In the genomic region with DNA sequence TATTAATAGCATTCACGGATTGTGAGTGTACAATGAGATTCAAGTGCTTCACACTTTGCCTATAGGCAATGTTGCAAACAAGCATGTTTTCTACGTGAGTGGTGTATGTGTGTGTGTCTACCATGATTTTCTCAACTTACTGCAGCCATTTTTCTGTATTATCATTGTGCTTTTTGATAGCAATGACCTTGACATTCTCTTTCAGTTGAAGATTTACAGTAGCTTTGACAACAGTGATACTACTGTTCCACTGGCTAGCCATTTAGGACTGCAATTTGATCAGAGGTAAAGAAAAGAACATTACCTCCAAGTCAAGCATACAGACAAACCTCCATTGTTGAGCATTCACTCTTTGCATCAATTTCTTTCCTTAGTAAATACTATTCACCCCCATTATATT, we compare ENCODE assay signal across 24 cellular contexts.
A peak's percentile ranks its signal among the peaks of the same experiment; 100 is the strongest.
DNase-seq lines count a peak whose midpoint lies in the region; ATAC-seq and TF ChIP-seq lines count a peak whose summit lies in the region.
"Had no signal": no experiment of that assay in that cellular context is flagged by ENCODE, and none has a peak within 500 bp of the region (broad histone marks: within the 10 kb centered on the region; RNA-seq: fewer than 3 reads in every experiment).

No MANE protein-coding gene starts in this region.

- no peak overlapping the region for H2BK120ac ChIP-seq in mesenchymal stem cell (ENCODE audit: low read depth, low read length)

- DNase-seq in activated CD4-positive, alpha-beta T cell treated with anti-CD3 and anti-CD28 coated beads, Interleukin-2, amount 10 ng/mL, durations not matched to agents 24 days and 14 days: peak; percentile 4
- no peak for DNase-seq in activated CD4-positive, alpha-beta T cell treated with anti-CD3 and anti-CD28 coated beads for 36 hours
- DNase-seq in chondrocyte (ENCODE audit: low spot score): no peak
- DNase-seq in osteocyte (ENCODE audit: extremely low spot score, unreplicated experiment): no peak
- DNase-seq in aorta: no peak
- no peak for DNase-seq in activated naive CD8-positive, alpha-beta T cell treated with anti-CD3 and anti-CD28 coated beads for 36 hours
- no peak for DNase-seq in mesenchymal stem cell
- DNase-seq: 8988T; ACHN; AML-193; BE2C; CD4-positive, alpha-beta T cell; CD8-positive, alpha-beta memory T cell; DMS 273 treated with DMSO at 0.1 percent for 48 hours; DMS79; GDM1; H9 had no signal

- no peak overlapping the region for H2BK5ac ChIP-seq in mesenchymal stem cell (ENCODE audit: low read depth, low read length, poor library complexity, severe bottlenecking)

- no peak overlapping the region for H4K8ac ChIP-seq in mesenchymal stem cell (ENCODE audit: low read length)

- no peaks in the 10 kb centered on the region for H3K79me1 ChIP-seq in mesenchymal stem cell (replicated peaks; ENCODE audit: low read length, poor library complexity, severe bottlenecking)

- H3K27ac ChIP-seq in aorta (ENCODE audit: low read depth in 1 of 2, low read length in 2 of 2) (peak overlapping the region; percentile 62 to 98), mesenchymal stem cell (ENCODE audit: low read length, poor library complexity, severe bottlenecking) (no peak overlapping the region)
- H3K27ac ChIP-seq: A549; BLaER1 treated with 17β-estradiol and CSF1 and Interleukin-3, amounts not matched to agents 10 nM and 100 nM had no signal

- H3K4me1 Mint-ChIP-seq in activated CD4-positive, alpha-beta T cell treated with anti-CD3 and anti-CD28 coated beads, Interleukin-2, amount 10 ng/mL, durations not matched to agents 24 days and 14 days: no peaks in the 10 kb centered on the region
- no peaks in the 10 kb centered on the region for H3K4me1 Mint-ChIP-seq in activated CD4-positive, alpha-beta T cell treated with anti-CD3 and anti-CD28 coated beads for 36 hours
- H3K4me1 Mint-ChIP-seq in chondrocyte (ENCODE audit: low read depth) (peaks cover 26% of the 10 kb centered on the region), osteocyte (ENCODE audit: unreplicated experiment) (peaks cover 33% of the 10 kb centered on the region)
- H3K4me1 Mint-ChIP-seq in activated naive CD8-positive, alpha-beta T cell treated with anti-CD3 and anti-CD28 coated beads for 36 hours: peaks cover 5% of the 10 kb centered on the region
- H3K4me1 Mint-ChIP-seq: CD14-positive monocyte; CD8-positive, alpha-beta memory T cell; GM23338; H9 had no signal

- no peaks in the 10 kb centered on the region for H3K36me3 Mint-ChIP-seq in activated CD4-positive, alpha-beta T cell treated with anti-CD3 and anti-CD28 coated beads, Interleukin-2, amount 10 ng/mL, durations not matched to agents 24 days and 14 days (ENCODE audit: low read depth)
- H3K36me3 Mint-ChIP-seq in activated CD4-positive, alpha-beta T cell treated with anti-CD3 and anti-CD28 coated beads for 36 hours (ENCODE audit: low read depth): no peaks in the 10 kb centered on the region
- no peaks in the 10 kb centered on the region for H3K36me3 Mint-ChIP-seq in chondrocyte (ENCODE audit: low read depth)
- H3K36me3 Mint-ChIP-seq in osteocyte (ENCODE audit: unreplicated experiment): no peaks in the 10 kb centered on the region
- no peaks in the 10 kb centered on the region for H3K36me3 Mint-ChIP-seq in activated naive CD8-positive, alpha-beta T cell treated with anti-CD3 and anti-CD28 coated beads for 36 hours
- H3K36me3 Mint-ChIP-seq: CD14-positive monocyte; CD8-positive, alpha-beta memory T cell had no signal

- H4K91ac ChIP-seq in mesenchymal stem cell (ENCODE audit: low read length): no peak overlapping the region

- TF ChIP-seq CTCF in chondrocyte (IDR thresholded peaks at IDR 0.05) (no peak), osteocyte (IDR thresholded peaks at IDR 0.05) (no peak)

- H3K4me1 ChIP-seq in aorta (ENCODE audit: control insufficient read depth in 1 of 2, insufficient read depth in 2 of 2, low read length in 2 of 2) (peaks cover 2 to 13% of the 10 kb centered on the region in 2 donors), mesenchymal stem cell (ENCODE audit: control insufficient read depth, insufficient read depth, low read depth, low read length) (no peaks in the 10 kb centered on the region)
- H3K4me1 ChIP-seq: A549, BE2C had no signal

- no peak overlapping the region for H2BK15ac ChIP-seq in mesenchymal stem cell (ENCODE audit: low read depth, poor library complexity, severe bottlenecking)

- no peak overlapping the region for H3K4me3 Mint-ChIP-seq in activated CD4-positive, alpha-beta T cell treated with anti-CD3 and anti-CD28 coated beads, Interleukin-2, amount 10 ng/mL, durations not matched to agents 24 days and 14 days
- no peak overlapping the region for H3K4me3 Mint-ChIP-seq in activated CD4-positive, alpha-beta T cell treated with anti-CD3 and anti-CD28 coated beads for 36 hours
- H3K4me3 Mint-ChIP-seq in chondrocyte (ENCODE audit: unreplicated experiment) (no peak overlapping the region), osteocyte (ENCODE audit: unreplicated experiment) (no peak overlapping the region)
- H3K4me3 Mint-ChIP-seq in activated naive CD8-positive, alpha-beta T cell treated with anti-CD3 and anti-CD28 coated beads for 36 hours: no peak overlapping the region
- H3K4me3 Mint-ChIP-seq: CD14-positive monocyte; CD4-positive, alpha-beta T cell; CD8-positive, alpha-beta memory T cell; GM23338; H9 had no signal

- no peak overlapping the region for H3K4me2 ChIP-seq in mesenchymal stem cell (ENCODE audit: low read length, poor library complexity, severe bottlenecking)
- H3K4me2 ChIP-seq: A549, GM23338 had no signal

- POLR2A ChIA-PET in activated CD4-positive, alpha-beta T cell treated with anti-CD3 and anti-CD28 coated beads for 36 hours (lab: Charles Lee): no interaction called here

- no peak overlapping the region for H3K23ac ChIP-seq in mesenchymal stem cell (ENCODE audit: low read length in 2 of 2)

- H2AK5ac ChIP-seq in mesenchymal stem cell (ENCODE audit: low read length, severe bottlenecking): no peak overlapping the region

- intact Hi-C loops in activated CD4-positive, alpha-beta T cell treated with anti-CD3 and anti-CD28 coated beads, Interleukin-2, amount 10 ng/mL, durations not matched to agents 24 days and 14 days (cut with micrococcal nuclease): no loop called here
- intact Hi-C loops in activated CD4-positive, alpha-beta T cell treated with anti-CD3 and anti-CD28 coated beads for 36 hours (cut with DNase I, micrococcal nuclease): no loop called here
- intact Hi-C loops in aorta (cut with DNase I): loop anchor here in 1 of 2 donors (5.0 to 10.0 kb wide), 2 partner anchors 101 to 282 kb away; no protein-coding TSS in a partner anchor

- H3K27me3 ChIP-seq in aorta (ENCODE audit: control insufficient read depth in 1 of 2, insufficient read depth in 2 of 2, low read length in 1 of 2): no peaks in the 10 kb centered on the region
- H3K27me3 ChIP-seq in mesenchymal stem cell (ENCODE audit: control insufficient read depth in 1 of 2, insufficient read depth in 1 of 2, low read length in 2 of 2): peaks cover 0 to 4% of the 10 kb centered on the region in 2 experiments
- H3K27me3 ChIP-seq: BE2C; BLaER1 treated with 17β-estradiol and CSF1 and Interleukin-3, amounts not matched to agents 10 nM and 100 nM had no signal

- H3K4ac ChIP-seq in mesenchymal stem cell (ENCODE audit: low read depth in 1 of 2, low read length in 2 of 2): no peak overlapping the region

- H3K36me3 ChIP-seq in aorta (ENCODE audit: control insufficient read depth in 1 of 2, insufficient read depth in 2 of 2, low read length in 1 of 2) (no peaks in the 10 kb centered on the region), mesenchymal stem cell (ENCODE audit: control insufficient read depth in 1 of 2, insufficient read depth in 2 of 2, low read depth in 1 of 2, low read length in 2 of 2) (no peaks in the 10 kb centered on the region)
- H3K36me3 ChIP-seq: BE2C; BLaER1 treated with 17β-estradiol and CSF1 and Interleukin-3, amounts not matched to agents 10 nM and 100 nM had no signal

- ATAC-seq in activated CD4-positive, alpha-beta T cell treated with anti-CD3 and anti-CD28 coated beads for 36 hours: no peak
- ATAC-seq in aorta (ENCODE audit: low FRiP score): no peak
- ATAC-seq in GM21528 (IDR thresholded peaks at IDR 0.05; ENCODE audit: low FRiP score, unreplicated experiment): no peak
- ATAC-seq: A549, GM12878, GM23338, HCT116 had no signal

- H3K4me3 ChIP-seq in aorta (ENCODE audit: low read length in 2 of 2) (no peak overlapping the region), mesenchymal stem cell (ENCODE audit: insufficient read depth in 1 of 2, low read depth in 1 of 2, low read length in 2 of 2) (no peak overlapping the region)
- H3K4me3 ChIP-seq: A549; BLaER1 treated with 17β-estradiol and CSF1 and Interleukin-3, amounts not matched to agents 10 nM and 100 nM; GM12878; GM23338 had no signal

- H3K9me3 ChIP-seq in aorta (ENCODE audit: control insufficient read depth, low read length): no peaks in the 10 kb centered on the region
- H3K9me3 ChIP-seq in mesenchymal stem cell (ENCODE audit: control insufficient read depth, low read length): no peaks in the 10 kb centered on the region
- H3K9me3 ChIP-seq: A549, BE2C had no signal

- H3K9ac ChIP-seq in mesenchymal stem cell (ENCODE audit: low read length): no peak overlapping the region
- H3K9ac ChIP-seq: BLaER1 treated with 17β-estradiol and CSF1 and Interleukin-3, amounts not matched to agents 10 nM and 100 nM had no signal

- no peak overlapping the region for H3K14ac ChIP-seq in mesenchymal stem cell (ENCODE audit: low read length in 2 of 2)

- peaks cover 16% of the 10 kb centered on the region for H3K9me3 Mint-ChIP-seq in activated CD4-positive, alpha-beta T cell treated with anti-CD3 and anti-CD28 coated beads, Interleukin-2, amount 10 ng/mL, durations not matched to agents 24 days and 14 days
- H3K9me3 Mint-ChIP-seq in activated CD4-positive, alpha-beta T cell treated with anti-CD3 and anti-CD28 coated beads for 36 hours (ENCODE audit: low read depth): no peaks in the 10 kb centered on the region
- H3K9me3 Mint-ChIP-seq in chondrocyte (ENCODE audit: low read depth) (no peaks in the 10 kb centered on the region), osteocyte (ENCODE audit: unreplicated experiment) (peaks cover 4% of the 10 kb centered on the region)
- no peaks in the 10 kb centered on the region for H3K9me3 Mint-ChIP-seq in activated naive CD8-positive, alpha-beta T cell treated with anti-CD3 and anti-CD28 coated beads for 36 hours
- H3K9me3 Mint-ChIP-seq: CD4-positive, alpha-beta T cell; CD8-positive, alpha-beta memory T cell; GM23338; H9 had no signal

- H2BK12ac ChIP-seq in mesenchymal stem cell (ENCODE audit: low read length in 2 of 2): no peak overlapping the region

- CTCF ChIA-PET in activated CD4-positive, alpha-beta T cell treated with anti-CD3 and anti-CD28 coated beads for 36 hours (lab: Charles Lee): no interaction called here

- H2AFZ ChIP-seq in mesenchymal stem cell (ENCODE audit: low read depth, low read length): no peak overlapping the region
- H2AFZ ChIP-seq: GM23338 had no signal

- H3K27ac Mint-ChIP-seq in activated CD4-positive, alpha-beta T cell treated with anti-CD3 and anti-CD28 coated beads, Interleukin-2, amount 10 ng/mL, durations not matched to agents 24 days and 14 days: no peak overlapping the region
- no peak overlapping the region for H3K27ac Mint-ChIP-seq in activated CD4-positive, alpha-beta T cell treated with anti-CD3 and anti-CD28 coated beads for 36 hours
- H3K27ac Mint-ChIP-seq in chondrocyte (ENCODE audit: unreplicated experiment) (peak overlapping the region; percentile 46), osteocyte (ENCODE audit: unreplicated experiment) (peak overlapping the region; percentile 88)
- no peak overlapping the region for H3K27ac Mint-ChIP-seq in activated naive CD8-positive, alpha-beta T cell treated with anti-CD3 and anti-CD28 coated beads for 36 hours
- H3K27ac Mint-ChIP-seq: CD14-positive monocyte; CD4-positive, alpha-beta T cell; CD8-positive, alpha-beta memory T cell; GM23338; H9 had no signal

- 96 to 98% methylated on average over 2 of the region's 2 CpGs for WGBS in aorta, 2 donors
- 100% methylated on average over 2 of the region's 2 CpGs for WGBS in mesenchymal stem cell

- no peaks in the 10 kb centered on the region for H3K27me3 Mint-ChIP-seq in activated CD4-positive, alpha-beta T cell treated with anti-CD3 and anti-CD28 coated beads, Interleukin-2, amount 10 ng/mL, durations not matched to agents 24 days and 14 days
- no peaks in the 10 kb centered on the region for H3K27me3 Mint-ChIP-seq in activated CD4-positive, alpha-beta T cell treated with anti-CD3 and anti-CD28 coated beads for 36 hours
- H3K27me3 Mint-ChIP-seq in chondrocyte (ENCODE audit: low read depth): no peaks in the 10 kb centered on the region
- H3K27me3 Mint-ChIP-seq in osteocyte (ENCODE audit: unreplicated experiment): no peaks in the 10 kb centered on the region
- no peaks in the 10 kb centered on the region for H3K27me3 Mint-ChIP-seq in activated naive CD8-positive, alpha-beta T cell treated with anti-CD3 and anti-CD28 coated beads for 36 hours
- H3K27me3 Mint-ChIP-seq: CD4-positive, alpha-beta T cell had no signal

- no peak overlapping the region for H3K18ac ChIP-seq in mesenchymal stem cell (ENCODE audit: low read depth in 1 of 2, low read length in 2 of 2)

Comparison
In these comparisons a context has a peak if more than half of its experiments do, and no peak if none do; other contexts are left out.
1. H3K27ac Mint-ChIP-seq: peak in chondrocyte (single experiment) and osteocyte (single experiment); none in activated CD4-positive, alpha-beta T cell treated with anti-CD3 and anti-CD28 coated beads, Interleukin-2, amount 10 ng/mL, durations not matched to agents 24 days and 14 days (single experiment), activated CD4-positive, alpha-beta T cell treated with anti-CD3 and anti-CD28 coated beads for 36 hours (single experiment) and activated naive CD8-positive, alpha-beta T cell treated with anti-CD3 and anti-CD28 coated beads for 36 hours (single experiment).